Comparison of ENCODE assay signal across 8 cellular contexts in genomic region chr19:16376649-16377048, GRCh38. TPM values are rescaled to one million over a fixed set of nuclear protein-coding genes. Genes with fewer than 3 reads are reported as not detected.
DNase-seq lines count a peak whose midpoint lies in the region; ATAC-seq and TF ChIP-seq lines count a peak whose summit lies in the region.

No MANE protein-coding gene starts in this region.

- H3K4me1 Mint-ChIP-seq in endothelial cell (ENCODE audit: unreplicated experiment) = no peaks in the 10 kb centered on the region

- peaks cover 59% of the 10 kb centered on the region for H3K36me3 ChIP-seq in OCI-LY1 (ENCODE audit: insufficient read depth, low read length)

- H3K9me3 Mint-ChIP-seq in endothelial cell (ENCODE audit: unreplicated experiment) = no peaks in the 10 kb centered on the region

- no peak overlapping the region for H3K4me3 ChIP-seq in OCI-LY1 (ENCODE audit: low read depth, low read length, poor library complexity, severe bottlenecking)

- H3F3A ChIP-seq in OCI-LY1 (ENCODE audit: insufficient read depth, low read length) = no peaks in the 10 kb centered on the region

- H3K9ac ChIP-seq in OCI-LY1 (ENCODE audit: low read length) = no peak overlapping the region

- no peak overlapping the region for H3K4me2 ChIP-seq in OCI-LY1 (ENCODE audit: low read length)

- no peak overlapping the region for H3K4me3 Mint-ChIP-seq in endothelial cell (ENCODE audit: unreplicated experiment)

- no peaks in the 10 kb centered on the region for H4K20me1 ChIP-seq in OCI-LY1 (ENCODE audit: insufficient read depth, low read length)

- no peak overlapping the region for H3K27ac Mint-ChIP-seq in endothelial cell (ENCODE audit: unreplicated experiment)

- no peak for ATAC-seq in GM21528 (IDR thresholded peaks at IDR 0.05; ENCODE audit: low FRiP score, unreplicated experiment)
- ATAC-seq in GM19452 (IDR thresholded peaks at IDR 0.05; ENCODE audit: unreplicated experiment) = no peak

- H3K27me3 ChIP-seq in OCI-LY1 (ENCODE audit: insufficient read depth, low read length) = no peaks in the 10 kb centered on the region

- no peaks in the 10 kb centered on the region for H3K9me3 ChIP-seq in OCI-LY1 (ENCODE audit: low read length)

- H2AFZ ChIP-seq in OCI-LY1 (ENCODE audit: low read length) = no peak overlapping the region

- peak; percentile 42 for TF ChIP-seq CTCF in OCI-LY1 (IDR thresholded peaks at IDR 0.05; ENCODE audit: low read length)
- peak; percentile 42 for TF ChIP-seq CTCF in endothelial cell (IDR thresholded peaks at IDR 0.05; ENCODE audit: unreplicated experiment)

- H3K9me2 ChIP-seq in OCI-LY1 (ENCODE audit: low read depth, low read length) = no peaks in the 10 kb centered on the region

- peaks cover 34% of the 10 kb centered on the region for H3K36me3 Mint-ChIP-seq in endothelial cell (ENCODE audit: low read depth, unreplicated experiment)

- peak; percentile 10 to 19 for DNase-seq in SHP77 (lab: John Stamatoyannopoulos, UW)
- DNase-seq in SHP77 treated with DMSO at 0.1 percent for 48 hours (lab: John Stamatoyannopoulos, UW) = no peak
- DNase-seq in endothelial cell (ENCODE audit: low spot score) = peak; percentile 67
- DNase-seq in stimulated activated CD4-positive, alpha-beta T cell treated with anti-CD3 and anti-CD28 coated beads, Interleukin-15, amount 100 ng/mL, for 24 hours = peak; percentile 55
- DNase-seq in NCI-H774 (lab: John Stamatoyannopoulos, UW) = no peak

- H3K27ac ChIP-seq in OCI-LY1 (ENCODE audit: low read depth, low read length, poor library complexity, severe bottlenecking) = no peak overlapping the region

- H3K4me1 ChIP-seq in OCI-LY1 (ENCODE audit: insufficient read depth, low read length, severe bottlenecking) = peaks cover 13% of the 10 kb centered on the region

- peaks cover 11% of the 10 kb centered on the region for H3K27me3 Mint-ChIP-seq in endothelial cell (ENCODE audit: unreplicated experiment)

- no peaks in the 10 kb centered on the region for H3K79me2 ChIP-seq in OCI-LY1 (ENCODE audit: insufficient read depth, low read length)

RNA-seq across cellular contexts. Expression of gene KLF2, which starts 52.0 kb away (rescaled TPM):
- total RNA-seq in endothelial cell (ENCODE audit: unreplicated experiment) = 48.9 TPM

Comparison
In these comparisons a context has a peak if more than half of its experiments do, and no peak if none do; other contexts are left out.
1. DNase-seq: peak in SHP77 (2 of 2), endothelial cell (single experiment) and stimulated activated CD4-positive, alpha-beta T cell treated with anti-CD3 and anti-CD28 coated beads, Interleukin-15, amount 100 ng/mL, for 24 hours (single experiment); none in SHP77 treated with DMSO at 0.1 percent for 48 hours (single experiment) and NCI-H774 (single experiment).